In the genomic region with DNA sequence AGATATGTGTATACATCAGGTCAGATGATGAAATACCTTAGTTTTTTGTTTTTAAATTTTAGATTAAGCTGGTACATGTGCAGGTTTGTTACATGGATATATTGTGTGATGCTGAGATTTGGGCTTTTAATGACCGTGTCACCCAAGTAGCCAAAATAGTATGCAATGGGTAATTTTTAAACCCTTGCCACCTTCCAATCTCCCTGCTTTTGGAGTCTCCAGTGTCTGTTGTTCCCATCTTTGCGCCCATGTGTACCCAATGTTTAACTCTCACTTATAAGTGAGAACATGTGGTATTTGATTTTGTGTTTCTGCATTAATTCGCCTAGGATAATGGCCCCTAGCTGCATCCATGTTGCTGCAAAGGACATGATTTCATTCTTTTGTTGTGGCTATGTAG, we compare ENCODE assay signal across 11 cellular contexts.
"Had no signal": no experiment of that assay in that cellular context is flagged by ENCODE, and none has a peak within 500 bp of the region (broad histone marks: within the 10 kb centered on the region; RNA-seq: fewer than 3 reads in every experiment).

No MANE protein-coding gene starts in this region.

- H3K4me3 ChIP-seq: GM23248, HAP-1 had no signal

- H3K27ac Mint-ChIP-seq: HFFc6 had no signal

- DNase-seq: GM23248, GOT3, H7, HFFc6, IMR-90, Karpas-422, KBM-7 had no signal

- H3K9me3 ChIP-seq: HAP-1 had no signal

- H3K4me2 ChIP-seq: KMS-11 had no signal

- H3K36me3 ChIP-seq: HAP-1 had no signal

- ATAC-seq: HCT116 had no signal

- FAIRE-seq: HTR-8/SVneo had no signal

- H2AFZ ChIP-seq: GM23248 had no signal

- H3K4me3 Mint-ChIP-seq: HFFc6 had no signal

- H3K9ac ChIP-seq: GM23248, KMS-11 had no signal

- H3K4me1 ChIP-seq: HAP-1 had no signal

- H3K27ac ChIP-seq: GM23248, KMS-11 had no signal
